ENCODE assay signal across 21 cellular contexts in the genomic region with DNA sequence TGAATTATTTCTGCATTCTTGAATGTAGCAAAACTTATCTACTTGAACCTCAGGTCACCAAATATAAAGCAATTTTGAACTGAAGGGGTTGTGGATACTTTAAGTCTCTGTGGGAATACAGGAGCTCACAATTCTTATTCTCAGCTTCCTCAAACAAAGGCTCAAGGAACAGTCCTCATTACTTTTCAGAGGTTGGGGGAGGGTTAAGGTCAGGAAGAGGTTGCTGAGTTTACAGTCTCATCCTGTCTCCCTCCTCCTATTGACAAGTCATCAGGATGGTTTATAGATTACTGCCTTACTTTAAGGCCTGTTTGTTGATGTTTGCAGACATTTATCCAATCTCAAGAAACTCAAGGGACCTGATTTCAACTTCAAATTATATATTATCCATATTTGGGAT.
DNase-seq lines count a peak whose midpoint lies in the region; ATAC-seq and TF ChIP-seq lines count a peak whose summit lies in the region.
"Had no signal": no experiment of that assay in that cellular context is flagged by ENCODE, and none has a peak within 500 bp of the region (broad histone marks: within the 10 kb centered on the region; RNA-seq: fewer than 3 reads in every experiment).

No MANE protein-coding gene starts in this region.

- POLR2A ChIA-PET in WTC11 (lab: Charles Lee), result no interaction called here

- TF ChIP-seq CTCF in WTC11 (IDR thresholded peaks at IDR 0.05) (no peak), type B pancreatic cell (conservative IDR thresholded peaks at IDR 0.05) (no peak)

- DNase-seq in NCI-H2171 treated with DMSO at 0.1 percent for 48 hours (lab: John Stamatoyannopoulos, UW), result peak; percentile 18
- no peak for DNase-seq in NCI-H2171 (lab: John Stamatoyannopoulos, UW)
- DNase-seq in WTC11 (ENCODE audit: low spot score), result no peak
- DNase-seq in memory B cell (ENCODE audit: low spot score in 2 of 2), result no peak
- DNase-seq in type B pancreatic cell (ENCODE audit: extremely low spot score, unreplicated experiment), result no peak
- no peak for DNase-seq in NCI-H128 (lab: John Stamatoyannopoulos, UW; ENCODE audit: unreplicated experiment)
- DNase-seq: activated CD4-positive, alpha-beta T cell treated with anti-CD3 and anti-CD28 coated beads for 48 hours; activated naive CD4-positive, alpha-beta T cell treated with anti-CD3 and anti-CD28 coated beads, Interleukin-2, amount 50 U/mL, for 16 hours; activated T-cell treated with anti-CD3 and anti-CD28 coated beads, Interleukin-2, amount 50 U/mL, for 72 hours; anterior cingulate cortex; caudate nucleus; CD4-positive, alpha-beta memory T cell; GDM1; IMR-90; NCI-H1694 treated with DMSO at 0.1 percent for 48 hours; NCI-H345; SJCRH30; stomach; transverse colon had no signal

- no peaks in the 10 kb centered on the region for H3K36me3 Mint-ChIP-seq in WTC11
- no peaks in the 10 kb centered on the region for H3K36me3 Mint-ChIP-seq in memory B cell
- no peaks in the 10 kb centered on the region for H3K36me3 Mint-ChIP-seq in type B pancreatic cell
- H3K36me3 Mint-ChIP-seq: CD4-positive, alpha-beta memory T cell had no signal

- H3K4me3 Mint-ChIP-seq in WTC11 (no peak overlapping the region), memory B cell (no peak overlapping the region), type B pancreatic cell (peak overlapping the region; percentile 43)
- H3K4me3 Mint-ChIP-seq: activated T-cell treated with anti-CD3 and anti-CD28 coated beads, Interleukin-2, amount 50 U/mL, for 72 hours; CD4-positive, alpha-beta memory T cell had no signal

- H3K27me3 Mint-ChIP-seq in WTC11 (ENCODE audit: low read depth) (no peaks in the 10 kb centered on the region), memory B cell (no peaks in the 10 kb centered on the region), type B pancreatic cell (no peaks in the 10 kb centered on the region)

- H3K27ac Mint-ChIP-seq in WTC11, result no peak overlapping the region
- H3K27ac Mint-ChIP-seq in memory B cell, result peak overlapping the region; percentile 18
- H3K27ac Mint-ChIP-seq in type B pancreatic cell, result no peak overlapping the region
- H3K27ac Mint-ChIP-seq: activated T-cell treated with anti-CD3 and anti-CD28 coated beads, Interleukin-2, amount 50 U/mL, for 72 hours; CD4-positive, alpha-beta memory T cell had no signal

- H3K4me1 Mint-ChIP-seq in WTC11, result peaks cover 64% of the 10 kb centered on the region
- H3K4me1 Mint-ChIP-seq in memory B cell, result peaks cover 7% of the 10 kb centered on the region
- H3K4me1 Mint-ChIP-seq in type B pancreatic cell (ENCODE audit: unreplicated experiment), result peaks cover 40% of the 10 kb centered on the region

- CTCF ChIA-PET in WTC11 (lab: Charles Lee), result no interaction called here

- H3K9me3 Mint-ChIP-seq in WTC11 (no peaks in the 10 kb centered on the region), memory B cell (no peaks in the 10 kb centered on the region), type B pancreatic cell (no peaks in the 10 kb centered on the region)
- H3K9me3 Mint-ChIP-seq: activated T-cell treated with anti-CD3 and anti-CD28 coated beads, Interleukin-2, amount 50 U/mL, for 72 hours; CD4-positive, alpha-beta memory T cell had no signal

- peak; percentile 80 for ATAC-seq in WTC11
- no peak for ATAC-seq in memory B cell (ENCODE audit: low read depth)
- ATAC-seq in HG03354 (IDR thresholded peaks at IDR 0.05; ENCODE audit: poor library complexity, severe bottlenecking, unreplicated experiment), result no peak
- ATAC-seq in HG02798 (IDR thresholded peaks at IDR 0.05; ENCODE audit: poor library complexity, unreplicated experiment), result no peak
- ATAC-seq: activated T-cell treated with anti-CD3 and anti-CD28 coated beads, Interleukin-2, amount 50 U/mL, for 72 hours had no signal

TF ChIP-seq in WTC11, 78 proteins besides CTCF, POLR2A, EP300 and RAD21:
- TF ChIP-seq JAZF1 (CRISPR knock-in tag; IDR thresholded peaks at IDR 0.05) (no peak), FOXK1 (CRISPR knock-in tag; IDR thresholded peaks at IDR 0.05) (no peak), ZNF138 (CRISPR knock-in tag; conservative IDR thresholded peaks at IDR 0.05) (no peak), OVOL2 (CRISPR knock-in tag; IDR thresholded peaks at IDR 0.05; ENCODE audit: borderline replicate concordance) (no peak), ERG (CRISPR knock-in tag; IDR thresholded peaks at IDR 0.05) (no peak), E2F5 (CRISPR knock-in tag; IDR thresholded peaks at IDR 0.05) (no peak), ATF3 (CRISPR knock-in tag; conservative IDR thresholded peaks at IDR 0.05) (no peak), ZNF121 (CRISPR knock-in tag; IDR thresholded peaks at IDR 0.05) (no peak), NR1H2 (CRISPR knock-in tag; IDR thresholded peaks at IDR 0.05) (no peak), SOX15 (CRISPR knock-in tag; IDR thresholded peaks at IDR 0.05) (no peak), TEAD4 (CRISPR knock-in tag; IDR thresholded peaks at IDR 0.05) (no peak)
- TF ChIP-seq, protein P1, sequence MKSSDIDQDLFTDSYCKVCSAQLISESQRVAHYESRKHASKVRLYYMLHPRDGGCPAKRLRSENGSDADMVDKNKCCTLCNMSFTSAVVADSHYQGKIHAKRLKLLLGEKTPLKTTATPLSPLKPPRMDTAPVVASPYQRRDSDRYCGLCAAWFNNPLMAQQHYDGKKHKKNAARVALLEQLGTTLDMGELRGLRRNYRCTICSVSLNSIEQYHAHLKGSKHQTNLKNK (CRISPR knock-in tag; IDR thresholded peaks at IDR 0.05), result no peak
TF ChIP-seq in WTC11: peak in this region for 0.
